In the genomic region with DNA sequence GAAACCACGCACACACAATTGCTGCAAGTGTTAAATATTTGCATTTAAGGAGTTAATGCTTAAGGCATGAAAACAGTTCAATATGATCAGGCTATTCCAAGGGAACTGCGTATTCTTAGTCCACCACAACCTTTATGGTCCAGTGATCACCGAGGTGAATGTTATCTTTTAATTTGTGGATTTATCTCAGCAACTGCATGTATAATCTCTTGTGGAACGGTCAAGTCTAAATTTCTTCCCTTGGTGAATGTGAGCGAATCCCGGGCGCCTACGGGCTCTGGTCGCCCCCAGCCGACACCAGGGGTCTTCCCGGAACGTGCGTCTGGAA, we compare ENCODE assay signal across 1 cellular context.
TF ChIP-seq lines count a peak whose summit lies in the region.

No MANE protein-coding gene starts in this region.

TF ChIP-seq in HepG2, 621 proteins besides CTCF, POLR2A, EP300 and RAD21:
- TF ChIP-seq PPARG (CRISPR knock-in tag; conservative IDR thresholded peaks at IDR 0.05) (0 out of 2 replicates have a peak, but pooled peaks have one; percentile 6), PTBP1 (IDR thresholded peaks at IDR 0.05; ENCODE audit: low read depth, low read length, poor library complexity, severe bottlenecking) (no peak), ZNF652 (CRISPR knock-in tag; IDR thresholded peaks at IDR 0.05; ENCODE audit: borderline replicate concordance, low read depth) (peak; percentile 41; the same call in 1 of the 2 replicates), HCFC1 (IDR thresholded peaks at IDR 0.05; ENCODE audit: low read depth, low read length) (no peak), ZNF224 (CRISPR knock-in tag; IDR thresholded peaks at IDR 0.05) (0 out of 2 replicates have a peak, but pooled peaks have one; percentile 64), PAWR (CRISPR knock-in tag; IDR thresholded peaks at IDR 0.05; ENCODE audit: borderline replicate concordance) (no peak), ZBTB20 (CRISPR knock-in tag; IDR thresholded peaks at IDR 0.05; ENCODE audit: borderline replicate concordance, low read depth) (0 out of 2 replicates have a peak, but pooled peaks have one; percentile 45), ZNF598 (CRISPR knock-in tag; IDR thresholded peaks at IDR 0.05; ENCODE audit: borderline replicate concordance) (no peak)
- TF ChIP-seq, protein P1, sequence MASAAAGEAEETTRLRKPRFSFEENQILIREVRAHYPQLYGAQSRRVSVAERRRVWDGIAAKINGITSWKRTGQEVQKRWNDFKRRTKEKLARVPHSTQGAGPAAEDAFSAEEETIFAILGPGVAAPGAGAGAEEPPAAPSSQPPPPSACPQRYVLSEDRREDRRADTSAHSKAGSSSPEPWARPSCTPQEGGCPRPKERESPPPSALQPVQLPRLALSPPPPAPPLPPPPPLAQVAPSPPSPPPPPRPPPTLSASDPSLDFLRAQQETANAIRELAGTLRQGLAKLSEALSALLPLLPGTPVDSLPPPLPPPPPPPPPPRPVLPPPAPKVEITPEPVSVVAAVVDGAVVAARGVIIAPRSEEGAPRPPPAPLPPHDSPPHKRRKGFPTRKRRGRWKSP (CRISPR knock-in tag; IDR thresholded peaks at IDR 0.05), result 0 out of 2 replicates have a peak, but pooled peaks have one; percentile 4
